In the genomic region with DNA sequence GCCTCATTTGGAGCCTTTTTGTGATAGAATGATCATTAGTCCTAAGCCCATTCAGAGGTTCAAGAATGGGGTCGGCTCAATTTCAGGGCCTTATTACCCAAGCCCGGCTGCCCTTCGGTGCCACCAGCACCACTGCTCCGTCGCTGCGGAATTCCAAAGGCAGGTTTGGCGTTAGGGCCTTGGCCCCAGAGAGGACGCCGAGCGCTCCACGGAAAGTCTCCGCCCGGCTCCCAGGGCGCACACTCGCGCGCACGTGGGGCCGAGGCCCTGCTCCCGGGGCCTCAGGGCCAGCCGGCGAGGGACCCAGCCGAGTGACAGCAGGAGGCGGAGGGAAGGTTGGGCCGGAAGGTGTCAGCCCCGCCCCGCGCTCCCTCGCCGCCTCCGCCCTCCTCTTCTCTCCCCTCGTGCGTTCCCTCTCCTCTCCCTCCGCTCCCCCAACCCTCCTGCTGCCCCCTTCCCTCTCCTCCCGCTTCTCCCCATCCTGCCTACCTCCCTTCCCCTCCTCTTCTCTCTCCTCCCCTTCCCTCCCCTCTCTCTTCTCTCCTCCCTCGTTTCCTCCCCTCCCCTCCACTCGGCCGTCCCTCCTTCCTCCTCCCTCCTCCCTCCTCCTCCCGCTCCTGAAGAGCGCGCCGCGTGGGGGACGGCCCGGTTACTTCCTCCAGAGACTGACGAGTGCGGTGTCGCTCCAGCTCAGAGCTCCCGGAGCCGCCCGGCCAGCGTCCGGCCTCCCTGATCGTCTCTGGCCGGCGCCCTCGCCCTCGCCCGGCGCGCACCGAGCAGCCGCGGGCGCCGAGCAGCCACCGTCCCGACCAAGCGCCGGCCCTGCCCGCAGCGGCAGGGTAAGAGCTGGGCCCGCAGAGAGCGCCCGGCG, we compare ENCODE assay signal across 8 cellular contexts. TPM values are rescaled to one million over a fixed set of nuclear protein-coding genes. Genes with fewer than 3 reads are reported as not detected.
DNase-seq lines count a peak whose midpoint lies in the region; ATAC-seq and TF ChIP-seq lines count a peak whose summit lies in the region.

A gene (plus strand): TSS at position 648 of the 871 bp plus-strand sequence. CDS start 4,106 bp downstream, outside the sequence.

- H3K27me3 ChIP-seq in GM23338 (ENCODE audit: insufficient read depth) (peaks cover 13% of the 10 kb centered on the region), MG63 (no peaks in the 10 kb centered on the region)

- ATAC-seq in GM23338 (peak; percentile 75), natural killer cell (peak; percentile 81 to 84 (median 82))

- peaks cover under 1% of the 10 kb centered on the region; the same call in 1 of the 2 replicates for H3F3A ChIP-seq in GM23338 (replicated peaks; ENCODE audit: low read depth)

- H3K36me3 Mint-ChIP-seq in GM23338 (ENCODE audit: low read depth) (peaks cover 23% of the 10 kb centered on the region), natural killer cell (no peaks in the 10 kb centered on the region)

- peaks cover 31% of the 10 kb centered on the region for H3K4me1 Mint-ChIP-seq in GM23338
- H3K4me1 Mint-ChIP-seq in natural killer cell: peaks cover 20 to 29% of the 10 kb centered on the region in 2 donors

- H3K4me2 ChIP-seq in GM23338: peak within 1 kb of the TSS; percentile 86

- no peaks in the 10 kb centered on the region; the same call in 1 of the 3 replicates for H3K9me3 Mint-ChIP-seq in GM23338
- no peaks in the 10 kb centered on the region for H3K9me3 Mint-ChIP-seq in natural killer cell

- H3K9me2 ChIP-seq in GM23338 (ENCODE audit: insufficient read depth): 0 out of 2 replicates have a peak, but pooled peaks cover 6% of the 10 kb centered on the region

- peak within 1 kb of the TSS; percentile 94 for H3K4me3 Mint-ChIP-seq in GM23338
- H3K4me3 Mint-ChIP-seq in natural killer cell: peak within 1 kb of the TSS; percentile 94

- H3K4me1 ChIP-seq in GM23338 (ENCODE audit: insufficient read depth): peaks cover 36% of the 10 kb centered on the region

- peak; percentile 98 for DNase-seq in DMS153 treated with DMSO at 0.1 percent for 48 hours (lab: John Stamatoyannopoulos, UW; ENCODE audit: unreplicated experiment)
- peak; percentile 87 for DNase-seq in GM23338 (ENCODE audit: low spot score)
- DNase-seq in MG63: peak; percentile 94
- peak; percentile 86 for DNase-seq in SHP77 treated with DMSO at 0.1 percent for 48 hours (lab: John Stamatoyannopoulos, UW)
- peak; percentile 89 for DNase-seq in activated effector memory CD4-positive, alpha-beta T cell treated with anti-CD3 and anti-CD28 coated beads, Interleukin-2, amount 50 U/mL, for 16 hours
- DNase-seq in fibroblast of pulmonary artery (ENCODE audit: low read depth): peak; percentile 97
- peak; percentile 53 for DNase-seq in natural killer cell
- peak; percentile 76 for DNase-seq in stimulated activated naive CD4-positive, alpha-beta T cell treated with Interleukin-2 at 50 U/mL for 16 hours (lab: John Stamatoyannopoulos, UW)

- intact Hi-C loops in natural killer cell (cut with micrococcal nuclease): no loop called here

- H2AFZ ChIP-seq in GM23338: peak within 1 kb of the TSS; percentile 99

- H3K9me3 ChIP-seq in MG63: no peaks in the 10 kb centered on the region

- peak within 1 kb of the TSS; percentile 55; the same call in 1 of the 2 replicates for H3K27ac ChIP-seq in GM23338 (ENCODE audit: low read depth)

- peaks cover 11% of the 10 kb centered on the region; the same call in 1 of the 2 replicates for H4K20me1 ChIP-seq in GM23338 (replicated peaks; ENCODE audit: insufficient read depth)

- H3K27me3 Mint-ChIP-seq in GM23338 (ENCODE audit: insufficient read depth, low read depth, poor library complexity) (peaks cover 11% of the 10 kb centered on the region), natural killer cell (ENCODE audit: low read depth in 2 of 2) (peaks cover 3 to 37% of the 10 kb centered on the region in 2 donors)

- peaks cover 47% of the 10 kb centered on the region for H3K79me2 ChIP-seq in GM23338 (replicated peaks; ENCODE audit: insufficient read depth)

- peaks cover 9% of the 10 kb centered on the region; the same call in 1 of the 2 replicates for H3K36me3 ChIP-seq in GM23338 (ENCODE audit: insufficient read depth)
- H3K36me3 ChIP-seq in MG63: peaks cover 31% of the 10 kb centered on the region

- TF ChIP-seq CTCF in GM23338 (conservative IDR thresholded peaks at IDR 0.05; ENCODE audit: low read depth in 2 of 2) (no peak; a peak in 1 of 4 replicates), fibroblast of pulmonary artery (IDR thresholded peaks at IDR 0.05; ENCODE audit: low read length, missing control alignments) (no peak), natural killer cell (IDR thresholded peaks at IDR 0.05) (no peak)

- H3K4me3 ChIP-seq in GM23338 (peak within 1 kb of the TSS; percentile 80), MG63 (peak within 1 kb of the TSS; percentile 82), fibroblast of pulmonary artery (replicated peaks; ENCODE audit: low read depth, low read length) (peak within 1 kb of the TSS; percentile 78)

- H3K27ac Mint-ChIP-seq in GM23338 (0 out of 2 replicates have a peak within 1 kb of the TSS, but pooled peaks have one; percentile 48), natural killer cell (peak within 1 kb of the TSS; percentile 41 to 72)

TF ChIP-seq in GM23338, 12 proteins besides CTCF, POLR2A, EP300 and RAD21 (continues in another document):
- no peak for TF ChIP-seq ZNF114 (CRISPR knock-in tag; IDR thresholded peaks at IDR 0.05)
- no peak for TF ChIP-seq EZH2 (IDR thresholded peaks at IDR 0.05; ENCODE audit: low read depth, unreplicated experiment)
- TF ChIP-seq, protein P1, sequence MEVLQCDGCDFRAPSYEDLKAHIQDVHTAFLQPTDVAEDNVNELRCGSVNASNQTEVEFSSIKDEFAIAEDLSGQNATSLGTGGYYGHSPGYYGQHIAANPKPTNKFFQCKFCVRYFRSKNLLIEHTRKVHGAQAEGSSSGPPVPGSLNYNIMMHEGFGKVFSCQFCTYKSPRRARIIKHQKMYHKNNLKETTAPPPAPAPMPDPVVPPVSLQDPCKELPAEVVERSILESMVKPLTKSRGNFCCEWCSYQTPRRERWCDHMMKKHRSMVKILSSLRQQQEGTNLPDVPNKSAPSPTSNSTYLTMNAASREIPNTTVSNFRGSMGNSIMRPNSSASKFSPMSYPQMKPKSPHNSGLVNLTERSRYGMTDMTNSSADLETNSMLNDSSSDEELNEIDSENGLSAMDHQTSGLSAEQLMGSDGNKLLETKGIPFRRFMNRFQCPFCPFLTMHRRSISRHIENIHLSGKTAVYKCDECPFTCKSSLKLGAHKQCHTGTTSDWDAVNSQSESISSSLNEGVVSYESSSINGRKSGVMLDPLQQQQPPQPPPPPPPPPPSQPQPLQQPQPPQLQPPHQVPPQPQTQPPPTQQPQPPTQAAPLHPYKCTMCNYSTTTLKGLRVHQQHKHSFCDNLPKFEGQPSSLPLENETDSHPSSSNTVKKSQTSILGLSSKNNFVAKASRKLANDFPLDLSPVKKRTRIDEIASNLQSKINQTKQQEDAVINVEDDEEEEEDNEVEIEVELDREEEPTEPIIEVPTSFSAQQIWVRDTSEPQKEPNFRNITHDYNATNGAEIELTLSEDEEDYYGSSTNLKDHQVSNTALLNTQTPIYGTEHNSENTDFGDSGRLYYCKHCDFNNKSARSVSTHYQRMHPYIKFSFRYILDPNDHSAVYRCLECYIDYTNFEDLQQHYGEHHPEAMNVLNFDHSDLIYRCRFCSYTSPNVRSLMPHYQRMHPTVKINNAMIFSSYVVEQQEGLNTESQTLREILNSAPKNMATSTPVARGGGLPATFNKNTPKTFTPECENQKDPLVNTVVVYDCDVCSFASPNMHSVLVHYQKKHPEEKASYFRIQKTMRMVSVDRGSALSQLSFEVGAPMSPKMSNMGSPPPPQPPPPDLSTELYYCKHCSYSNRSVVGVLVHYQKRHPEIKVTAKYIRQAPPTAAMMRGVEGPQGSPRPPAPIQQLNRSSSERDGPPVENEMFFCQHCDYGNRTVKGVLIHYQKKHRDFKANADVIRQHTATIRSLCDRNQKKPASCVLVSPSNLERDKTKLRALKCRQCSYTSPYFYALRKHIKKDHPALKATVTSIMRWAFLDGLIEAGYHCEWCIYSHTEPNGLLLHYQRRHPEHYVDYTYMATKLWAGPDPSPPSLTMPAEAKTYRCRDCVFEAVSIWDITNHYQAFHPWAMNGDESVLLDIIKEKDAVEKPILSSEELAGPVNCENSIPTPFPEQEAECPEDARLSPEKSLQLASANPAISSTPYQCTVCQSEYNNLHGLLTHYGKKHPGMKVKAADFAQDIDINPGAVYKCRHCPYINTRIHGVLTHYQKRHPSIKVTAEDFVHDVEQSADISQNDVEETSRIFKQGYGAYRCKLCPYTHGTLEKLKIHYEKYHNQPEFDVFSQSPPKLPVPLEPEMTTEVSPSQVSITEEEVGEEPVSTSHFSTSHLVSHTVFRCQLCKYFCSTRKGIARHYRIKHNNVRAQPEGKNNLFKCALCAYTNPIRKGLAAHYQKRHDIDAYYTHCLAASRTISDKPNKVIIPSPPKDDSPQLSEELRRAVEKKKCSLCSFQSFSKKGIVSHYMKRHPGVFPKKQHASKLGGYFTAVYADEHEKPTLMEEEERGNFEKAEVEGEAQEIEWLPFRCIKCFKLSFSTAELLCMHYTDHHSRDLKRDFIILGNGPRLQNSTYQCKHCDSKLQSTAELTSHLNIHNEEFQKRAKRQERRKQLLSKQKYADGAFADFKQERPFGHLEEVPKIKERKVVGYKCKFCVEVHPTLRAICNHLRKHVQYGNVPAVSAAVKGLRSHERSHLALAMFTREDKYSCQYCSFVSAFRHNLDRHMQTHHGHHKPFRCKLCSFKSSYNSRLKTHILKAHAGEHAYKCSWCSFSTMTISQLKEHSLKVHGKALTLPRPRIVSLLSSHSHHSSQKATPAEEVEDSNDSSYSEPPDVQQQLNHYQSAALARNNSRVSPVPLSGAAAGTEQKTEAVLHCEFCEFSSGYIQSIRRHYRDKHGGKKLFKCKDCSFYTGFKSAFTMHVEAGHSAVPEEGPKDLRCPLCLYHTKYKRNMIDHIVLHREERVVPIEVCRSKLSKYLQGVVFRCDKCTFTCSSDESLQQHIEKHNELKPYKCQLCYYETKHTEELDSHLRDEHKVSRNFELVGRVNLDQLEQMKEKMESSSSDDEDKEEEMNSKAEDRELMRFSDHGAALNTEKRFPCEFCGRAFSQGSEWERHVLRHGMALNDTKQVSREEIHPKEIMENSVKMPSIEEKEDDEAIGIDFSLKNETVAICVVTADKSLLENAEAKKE (CRISPR knock-in tag; IDR thresholded peaks at IDR 0.05): no peak
- no peak for TF ChIP-seq JUNB (IDR thresholded peaks at IDR 0.05; ENCODE audit: unreplicated experiment)
- no peak for TF ChIP-seq STAT1 (IDR thresholded peaks at IDR 0.05; ENCODE audit: unreplicated experiment)
- peak; percentile 68 for TF ChIP-seq POLR2AphosphoS5 (IDR thresholded peaks at IDR 0.05; ENCODE audit: low read depth)
- TF ChIP-seq EZH2phosphoT487 (IDR thresholded peaks at IDR 0.05; ENCODE audit: unreplicated experiment): no peak

RNA-seq across cellular contexts. Expression of the gene that starts here (rescaled TPM):
- total RNA-seq in GM23338 (2014; rRNA removed; shearing (Covaris generic)): 35.5 and 36.8 TPM in 2 replicates
- polyA plus RNA-seq in GM23338 (2016; fragmentation: Nextera tagmentation; extraction: Ambion mirVana): 17.9 and 19.5 TPM in 2 replicates
- 12.6 and 12.7 TPM in 2 replicates for total RNA-seq in MG63 (2014; rRNA removed; shearing (Covaris generic); ENCODE audit: low replicate concordance)
- total RNA-seq in natural killer cell: 10 to 100 TPM; 10.6 to 36.9 (median 18.5) TPM

Comparison
In these comparisons a context has a peak if more than half of its experiments do, and no peak if none do; other contexts are left out.
1. Peak in every context shown above with its lines: DNase-seq, ATAC-seq, H3K4me3 ChIP-seq and H3K27ac ChIP-seq.